ENCODE assay signal across 9 cellular contexts in genomic region chr2:164388511-164388910, GRCh38.
DNase-seq lines count a peak whose midpoint lies in the region; ATAC-seq, FAIRE-seq and TF ChIP-seq lines count a peak whose summit lies in the region.
"Had no signal": no experiment of that assay in that cellular context is flagged by ENCODE, and none has a peak within 500 bp of the region (broad histone marks: within the 10 kb centered on the region; RNA-seq: fewer than 3 reads in every experiment).

No MANE protein-coding gene starts in this region.

- TF ChIP-seq EP300 in A549 (IDR thresholded peaks at IDR 0.05) = no peak

- no peaks in the 10 kb centered on the region for H3K27me3 ChIP-seq in WERI-Rb-1 (ENCODE audit: insufficient read depth, low read depth, severe bottlenecking)
- H3K27me3 ChIP-seq in effector memory CD4-positive, alpha-beta T cell (replicated peaks; ENCODE audit: control insufficient read depth, insufficient read depth, low read length, poor library complexity, severe bottlenecking) = no peaks in the 10 kb centered on the region

- peak overlapping the region; percentile 19 for H3K4me2 ChIP-seq in A549

- H3K4me3 ChIP-seq in A549 = no peak overlapping the region
- no peak overlapping the region for H3K4me3 ChIP-seq in WERI-Rb-1 (ENCODE audit: low read depth, low read length)
- no peak overlapping the region for H3K4me3 ChIP-seq in effector memory CD4-positive, alpha-beta T cell (ENCODE audit: insufficient read depth, low read depth, low read length, poor library complexity, severe bottlenecking)

- peaks cover 7% of the 10 kb centered on the region; the same call in 1 of the 3 replicates for H3K4me1 ChIP-seq in A549
- H3K4me1 ChIP-seq in effector memory CD4-positive, alpha-beta T cell (ENCODE audit: control insufficient read depth, insufficient read depth, low read length, poor library complexity, severe bottlenecking) = no peaks in the 10 kb centered on the region

- H3K27ac ChIP-seq in A549 (no peak overlapping the region), WERI-Rb-1 (no peak overlapping the region)
- no peak overlapping the region for H3K27ac ChIP-seq in effector memory CD4-positive, alpha-beta T cell (ENCODE audit: insufficient read depth, low read length, poor library complexity, severe bottlenecking)

- DNase-seq in A549 (ENCODE audit: low read depth in 1 of 2, low spot score in 1 of 2) (peak; percentile 3 to 64), HS-27A (ENCODE audit: low read depth) (peak; percentile 61), WERI-Rb-1 (no peak), COR-L47 (lab: John Stamatoyannopoulos, UW) (no peak)
- DNase-seq in effector memory CD4-positive, alpha-beta T cell = no peak

- CTCF ChIA-PET in A549 (lab: Yijun Ruan, JAX) = interaction anchor here (0.5 to 0.8 kb wide), 2 partner anchors 29 to 677 kb away, joined by 3 to 5 read pairs; no protein-coding TSS in a partner anchor

- POLR2A ChIA-PET in A549 (lab: Yijun Ruan, JAX) = no interaction called here

- peak; percentile 88 to 92; a peak in 5 of 6 replicates for ATAC-seq in A549
- ATAC-seq in GM21360 (IDR thresholded peaks at IDR 0.05; ENCODE audit: unreplicated experiment) = peak; percentile 74
- ATAC-seq in esophagus mucosa = peak; percentile 98
- ATAC-seq in HG03025 (IDR thresholded peaks at IDR 0.05; ENCODE audit: low FRiP score, unreplicated experiment) = no peak

- no peak for TF ChIP-seq POLR2A in A549 (IDR thresholded peaks at IDR 0.05; ENCODE audit: low read length)

- WGBS in A549 (ENCODE audit: missing lambda C conversion rate) = 5% methylated on average over 2 of the region's 2 CpGs

- no peak for TF ChIP-seq CTCF in A549 (IDR thresholded peaks at IDR 0.05)
- TF ChIP-seq CTCF in WERI-Rb-1 (IDR thresholded peaks at IDR 0.05; ENCODE audit: low read depth, low read length) = no peak

- no peaks in the 10 kb centered on the region for H3K9me3 ChIP-seq in A549
- no peaks in the 10 kb centered on the region for H3K9me3 ChIP-seq in WERI-Rb-1 (ENCODE audit: severe bottlenecking)
- no peaks in the 10 kb centered on the region for H3K9me3 ChIP-seq in effector memory CD4-positive, alpha-beta T cell (ENCODE audit: control insufficient read depth, low read length)
- H3K9me3 ChIP-seq: Caco-2 had no signal

- TF ChIP-seq RAD21 in A549 (conservative IDR thresholded peaks at IDR 0.05 in 1 of 2, IDR thresholded peaks at IDR 0.05 in 1 of 2) = no peak

- no peaks in the 10 kb centered on the region for H3K36me3 ChIP-seq in WERI-Rb-1
- no peaks in the 10 kb centered on the region for H3K36me3 ChIP-seq in effector memory CD4-positive, alpha-beta T cell (ENCODE audit: control insufficient read depth, insufficient read depth, low read length)

- FAIRE-seq in A549 (lab: Jason Lieb, UNC) = no peak

TF ChIP-seq in A549, 52 proteins besides CTCF, POLR2A, EP300 and RAD21:
- TF ChIP-seq NPAS2 (CRISPR knock-in tag; IDR thresholded peaks at IDR 0.05; ENCODE audit: borderline replicate concordance) (no peak), FOSL2 (IDR thresholded peaks at IDR 0.05) (no peak), FOSL2 (CRISPR knock-in tag; IDR thresholded peaks at IDR 0.05) (peak; percentile 52), MAFK (IDR thresholded peaks at IDR 0.05; ENCODE audit: partially characterized antibody) (no peak)
TF ChIP-seq in A549: peak in this region for 1.

Comparison
In these comparisons a context has a peak if more than half of its experiments do, and no peak if none do; other contexts are left out.
1. DNase-seq: peak in A549 (2 of 2) and HS-27A (single experiment); none in WERI-Rb-1 (single experiment), COR-L47 (single experiment) and effector memory CD4-positive, alpha-beta T cell (0 of 3).